ENCODE assay signal across 8 cellular contexts in the genomic region with DNA sequence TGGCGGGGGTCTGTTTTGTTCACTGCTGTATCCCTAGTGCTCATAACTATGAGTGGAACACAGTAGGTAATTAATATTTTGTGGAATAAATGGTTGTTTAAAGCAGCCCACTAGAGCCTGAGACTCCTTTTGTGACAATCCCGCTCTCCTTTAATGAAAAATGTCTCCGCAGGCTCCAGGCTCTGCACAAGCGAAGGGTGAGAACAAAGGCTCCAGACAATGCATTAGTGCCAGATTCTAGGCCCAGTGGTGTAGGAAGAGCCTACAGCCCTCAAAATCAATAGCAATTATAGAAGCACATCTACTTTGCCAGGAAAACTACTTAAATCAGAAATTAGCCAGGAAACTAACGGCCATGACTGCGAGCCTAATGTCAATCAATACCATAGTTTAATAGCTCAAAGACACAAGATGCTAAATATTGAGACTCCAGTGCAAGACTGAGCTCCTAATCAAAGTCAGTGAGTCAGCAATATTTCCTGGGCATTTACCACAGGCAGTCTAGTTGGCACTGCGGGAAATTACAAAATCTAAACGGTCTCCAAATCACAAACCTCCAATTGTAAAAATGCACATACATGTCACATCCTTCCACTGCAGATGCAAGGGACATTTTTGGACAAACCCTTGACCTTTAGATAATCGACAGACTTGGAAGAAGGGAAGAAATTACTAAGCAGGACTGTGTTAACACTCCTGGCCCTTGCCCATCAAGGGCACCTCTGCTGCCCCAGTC. TPM values are rescaled to one million over a fixed set of nuclear protein-coding genes. Genes with fewer than 3 reads are reported as not detected.
A peak's percentile ranks its signal among the peaks of the same experiment; 100 is the strongest.
DNase-seq lines count a peak whose midpoint lies in the region; ATAC-seq, FAIRE-seq and TF ChIP-seq lines count a peak whose summit lies in the region.

No MANE protein-coding gene starts in this region.

- H3K4me3 ChIP-seq in right atrium auricular region: peak overlapping the region; percentile 86 to 98
- H3K4me3 ChIP-seq in mesenchymal stem cell (ENCODE audit: insufficient read depth in 1 of 2, low read depth in 1 of 2, low read length in 2 of 2): peak overlapping the region in 1 of 2 experiments; percentile 90
- H3K4me3 ChIP-seq in aorta (ENCODE audit: low read length in 2 of 2): peak overlapping the region; percentile 88 to 90

- no peak overlapping the region for H3K4ac ChIP-seq in mesenchymal stem cell (ENCODE audit: low read depth in 1 of 2, low read length in 2 of 2)

- no peaks in the 10 kb centered on the region for H3K27me3 ChIP-seq in right atrium auricular region
- no peaks in the 10 kb centered on the region for H3K27me3 ChIP-seq in mesenchymal stem cell (ENCODE audit: control insufficient read depth in 1 of 2, insufficient read depth in 1 of 2, low read length in 2 of 2)
- no peaks in the 10 kb centered on the region for H3K27me3 ChIP-seq in aorta (ENCODE audit: control insufficient read depth in 1 of 2, insufficient read depth in 2 of 2, low read length in 1 of 2)

- peak overlapping the region in 1 of 2 experiments; percentile 28 for H3K18ac ChIP-seq in mesenchymal stem cell (ENCODE audit: low read depth in 1 of 2, low read length in 2 of 2)

- no peak for DNase-seq in right atrium auricular region (ENCODE audit: low spot score)
- no peak for DNase-seq in left cardiac atrium
- peak; percentile 49 for DNase-seq in astrocyte of the hippocampus (ENCODE audit: low read depth, low spot score)
- peak; percentile 26 for DNase-seq in mesenchymal stem cell
- no peak for DNase-seq in aorta
- no peak for DNase-seq in NCI-H82 (lab: John Stamatoyannopoulos, UW)
- DNase-seq in GM12892 (ENCODE audit: insufficient read length): no peak

- TF ChIP-seq POLR2A in GM12892 (IDR thresholded peaks at IDR 0.05; ENCODE audit: low read depth, low read length): no peak

- no peak overlapping the region for H2BK120ac ChIP-seq in mesenchymal stem cell (ENCODE audit: low read depth, low read length)

- H3K9me3 ChIP-seq in right atrium auricular region (no peaks in the 10 kb centered on the region), mesenchymal stem cell (ENCODE audit: control insufficient read depth, low read length) (no peaks in the 10 kb centered on the region), aorta (ENCODE audit: control insufficient read depth, low read length) (no peaks in the 10 kb centered on the region)

- H3K14ac ChIP-seq in mesenchymal stem cell (ENCODE audit: low read length in 2 of 2): no peak overlapping the region

- no peak overlapping the region for H4K91ac ChIP-seq in mesenchymal stem cell (ENCODE audit: low read length)

- no peak for TF ChIP-seq CTCF in right atrium auricular region (IDR thresholded peaks at IDR 0.05)

- H2AK5ac ChIP-seq in mesenchymal stem cell (ENCODE audit: low read length, severe bottlenecking): peak overlapping the region; percentile 58

- no peak overlapping the region for H2AFZ ChIP-seq in mesenchymal stem cell (ENCODE audit: low read depth, low read length)

- H2BK12ac ChIP-seq in mesenchymal stem cell (ENCODE audit: low read length in 2 of 2): no peak overlapping the region

- no peak overlapping the region for H2BK15ac ChIP-seq in mesenchymal stem cell (ENCODE audit: low read depth, poor library complexity, severe bottlenecking)

- H3K36me3 ChIP-seq in right atrium auricular region: no peaks in the 10 kb centered on the region
- H3K36me3 ChIP-seq in mesenchymal stem cell (ENCODE audit: control insufficient read depth in 1 of 2, insufficient read depth in 2 of 2, low read depth in 1 of 2, low read length in 2 of 2): peaks cover 11 to 41% of the 10 kb centered on the region in 2 experiments
- H3K36me3 ChIP-seq in aorta (ENCODE audit: control insufficient read depth in 1 of 2, insufficient read depth in 2 of 2, low read length in 1 of 2): no peaks in the 10 kb centered on the region

- H3K23ac ChIP-seq in mesenchymal stem cell (ENCODE audit: low read length in 2 of 2): no peak overlapping the region

- H4K8ac ChIP-seq in mesenchymal stem cell (ENCODE audit: low read length): no peak overlapping the region

- intact Hi-C loops in left cardiac atrium (cut with DNase I): no loop called here
- intact Hi-C loops in aorta (cut with DNase I): loop anchor here (5.0 kb wide), 1 partner anchor 33 kb away; no protein-coding TSS in a partner anchor

- H3K4me1 ChIP-seq in right atrium auricular region: peaks cover 0 to 75% of the 10 kb centered on the region in 2 donors
- peaks cover 19% of the 10 kb centered on the region for H3K4me1 ChIP-seq in mesenchymal stem cell (ENCODE audit: control insufficient read depth, insufficient read depth, low read depth, low read length)
- peaks cover 0 to 2% of the 10 kb centered on the region in 2 donors for H3K4me1 ChIP-seq in aorta (ENCODE audit: control insufficient read depth in 1 of 2, insufficient read depth in 2 of 2, low read length in 2 of 2)

- ATAC-seq in left cardiac atrium (no peak), aorta (ENCODE audit: low FRiP score) (no peak), HG03469 (IDR thresholded peaks at IDR 0.05; ENCODE audit: unreplicated experiment) (no peak)

- no peaks in the 10 kb centered on the region for H3K79me1 ChIP-seq in mesenchymal stem cell (replicated peaks; ENCODE audit: low read length, poor library complexity, severe bottlenecking)

- H2BK5ac ChIP-seq in mesenchymal stem cell (ENCODE audit: low read depth, low read length, poor library complexity, severe bottlenecking): no peak overlapping the region

- WGBS in mesenchymal stem cell: 76% methylated on average over 8 of the region's 9 CpGs
- 28 to 32% methylated on average over 9 of the region's 9 CpGs for WGBS in aorta, 2 donors

- peak overlapping the region; percentile 100 for H3K9ac ChIP-seq in mesenchymal stem cell (ENCODE audit: low read length)

- FAIRE-seq in GM12892 (lab: Jason Lieb, UNC): no peak

- H3K27ac ChIP-seq in right atrium auricular region (peak overlapping the region; percentile 96 to 97), mesenchymal stem cell (ENCODE audit: low read length, poor library complexity, severe bottlenecking) (peak overlapping the region; percentile 99), aorta (ENCODE audit: low read depth in 1 of 2, low read length in 2 of 2) (peak overlapping the region in 1 of 2 donors; percentile 62)

- H3K4me2 ChIP-seq in mesenchymal stem cell (ENCODE audit: low read length, poor library complexity, severe bottlenecking): peak overlapping the region; percentile 84

RNA-seq across cellular contexts. Expression of gene ANXA2, which starts 2.3 kb away (rescaled TPM):
- total RNA-seq in right atrium auricular region: 100 to 1,000 TPM; 214 to 388 TPM
- 100 to 1,000 TPM; 337 to 435 TPM for total RNA-seq in left cardiac atrium
- polyA plus RNA-seq in mesenchymal stem cell (2013, experiment 1 of 2): 2,051 TPM
- 2,053 TPM for polyA plus RNA-seq in mesenchymal stem cell (2013, experiment 2 of 2)
- 100 to 1,000 TPM; 699 to 767 TPM for total RNA-seq in aorta
- 1,000 to 10,000 TPM in 1 of 2 donors, 100 to 1,000 TPM in 1; 827 to 1,029 TPM for polyA plus RNA-seq in aorta
- polyA plus RNA-seq in GM12892 (2012; ENCODE audit: missing spikeins): 79.4 TPM

Comparison
In these comparisons a context has a peak if more than half of its experiments do, and no peak if none do; other contexts are left out.
1. DNase-seq: peak in astrocyte of the hippocampus (single experiment) and mesenchymal stem cell (single experiment); none in right atrium auricular region (single experiment), left cardiac atrium (single experiment), aorta (0 of 2), NCI-H82 (single experiment) and GM12892 (single experiment).
2. intact Hi-C loops: an anchor here in aorta (5.0 kb wide); none called in left cardiac atrium.